In the genomic region with DNA sequence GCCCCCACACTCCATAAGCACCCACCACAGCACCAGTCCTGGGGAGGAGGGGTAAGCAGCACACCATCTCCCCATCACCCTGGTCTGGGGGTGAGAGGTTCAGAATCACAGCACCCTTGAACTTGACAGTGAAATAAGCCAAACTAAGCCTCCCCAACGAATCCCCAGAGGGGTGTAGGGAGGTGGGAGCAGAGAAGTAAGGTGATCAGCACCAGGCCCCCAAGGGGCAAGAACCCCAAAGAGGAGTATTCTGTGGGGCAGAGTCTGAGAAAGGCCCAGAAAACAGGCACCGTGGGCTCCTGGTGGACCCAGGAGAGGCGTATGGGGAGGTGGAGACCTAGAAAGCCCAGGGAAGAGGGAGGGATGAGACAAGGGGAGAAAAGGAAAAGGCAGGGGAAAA, we compare ENCODE assay signal across 1 cellular context.
TF ChIP-seq lines count a peak whose summit lies in the region.

No MANE protein-coding gene starts in this region.

TF ChIP-seq in SK-N-SH treated with all-trans-retinoic acid at 6 μM for 48 hours, 23 proteins besides CTCF, POLR2A, EP300 and RAD21 (continued from another document):
- TF ChIP-seq, protein P1, sequence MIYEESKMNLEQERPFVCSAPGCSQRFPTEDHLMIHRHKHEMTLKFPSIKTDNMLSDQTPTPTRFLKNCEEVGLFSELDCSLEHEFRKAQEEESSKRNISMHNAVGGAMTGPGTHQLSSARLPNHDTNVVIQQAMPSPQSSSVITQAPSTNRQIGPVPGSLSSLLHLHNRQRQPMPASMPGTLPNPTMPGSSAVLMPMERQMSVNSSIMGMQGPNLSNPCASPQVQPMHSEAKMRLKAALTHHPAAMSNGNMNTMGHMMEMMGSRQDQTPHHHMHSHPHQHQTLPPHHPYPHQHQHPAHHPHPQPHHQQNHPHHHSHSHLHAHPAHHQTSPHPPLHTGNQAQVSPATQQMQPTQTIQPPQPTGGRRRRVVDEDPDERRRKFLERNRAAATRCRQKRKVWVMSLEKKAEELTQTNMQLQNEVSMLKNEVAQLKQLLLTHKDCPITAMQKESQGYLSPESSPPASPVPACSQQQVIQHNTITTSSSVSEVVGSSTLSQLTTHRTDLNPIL (CRISPR knock-in tag; IDR thresholded peaks at IDR 0.05; ENCODE audit: low read depth), result no peak
- TF ChIP-seq, protein P2, sequence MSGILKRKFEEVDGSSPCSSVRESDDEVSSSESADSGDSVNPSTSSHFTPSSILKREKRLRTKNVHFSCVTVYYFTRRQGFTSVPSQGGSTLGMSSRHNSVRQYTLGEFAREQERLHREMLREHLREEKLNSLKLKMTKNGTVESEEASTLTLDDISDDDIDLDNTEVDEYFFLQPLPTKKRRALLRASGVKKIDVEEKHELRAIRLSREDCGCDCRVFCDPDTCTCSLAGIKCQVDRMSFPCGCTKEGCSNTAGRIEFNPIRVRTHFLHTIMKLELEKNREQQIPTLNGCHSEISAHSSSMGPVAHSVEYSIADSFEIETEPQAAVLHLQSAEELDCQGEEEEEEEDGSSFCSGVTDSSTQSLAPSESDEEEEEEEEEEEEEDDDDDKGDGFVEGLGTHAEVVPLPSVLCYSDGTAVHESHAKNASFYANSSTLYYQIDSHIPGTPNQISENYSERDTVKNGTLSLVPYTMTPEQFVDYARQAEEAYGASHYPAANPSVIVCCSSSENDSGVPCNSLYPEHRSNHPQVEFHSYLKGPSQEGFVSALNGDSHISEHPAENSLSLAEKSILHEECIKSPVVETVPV (CRISPR knock-in tag; IDR thresholded peaks at IDR 0.05), result no peak
- no peak for TF ChIP-seq PPARA (CRISPR knock-in tag; IDR thresholded peaks at IDR 0.05; ENCODE audit: borderline replicate concordance)
- no peak for TF ChIP-seq TOX (CRISPR knock-in tag; IDR thresholded peaks at IDR 0.05; ENCODE audit: borderline replicate concordance)
- TF ChIP-seq CSDC2 (CRISPR knock-in tag; IDR thresholded peaks at IDR 0.05), result no peak
- no peak for TF ChIP-seq RARB (CRISPR knock-in tag; IDR thresholded peaks at IDR 0.05)
